ENCODE assay signal across 8 cellular contexts in genomic region chr18:57434536-57435494, GRCh38. TPM values are rescaled to one million over a fixed set of nuclear protein-coding genes. Genes with fewer than 3 reads are reported as not detected.
DNase-seq lines count a peak whose midpoint lies in the region; ATAC-seq and TF ChIP-seq lines count a peak whose summit lies in the region.

ONECUT2 (plus strand) TSS chr18:57435374; CDS start chr18:57435717, 343 bp downstream.

- H3K4me3 ChIP-seq in CD4-positive, CD25-positive, alpha-beta regulatory T cell (ENCODE audit: low read depth, low read length), result peak within 1 kb of the TSS; percentile 43
- peak within 1 kb of the TSS; percentile 40 to 58 (median 54) for H3K4me3 ChIP-seq in heart right ventricle
- peak within 1 kb of the TSS; percentile 74 for H3K4me3 ChIP-seq in trophoblast cell (ENCODE audit: low read depth, low read length)
- H3K4me3 ChIP-seq in upper lobe of right lung, result peak within 1 kb of the TSS; percentile 48

- TF ChIP-seq CTCF in heart right ventricle (IDR thresholded peaks at IDR 0.05) (no peak), upper lobe of right lung (IDR thresholded peaks at IDR 0.05) (no peak)

- DNase-seq in CD4-positive, CD25-positive, alpha-beta regulatory T cell, result peak; percentile 47 to 79 (median 56)
- peak; percentile 9 for DNase-seq in GOT3 (lab: John Stamatoyannopoulos, UW)
- DNase-seq in NCI-H1417 (lab: John Stamatoyannopoulos, UW), result peak; percentile 94 to 100 (median 99)
- peak; percentile 85 for DNase-seq in SW480 (ENCODE audit: low spot score)
- peak; percentile 84 for DNase-seq in amniotic epithelial cell (ENCODE audit: low read depth)
- DNase-seq in heart right ventricle, result peak; percentile 90 to 91
- DNase-seq in trophoblast cell, result peak; percentile 63 to 71
- peak; percentile 96 for DNase-seq in upper lobe of right lung

- no peak within 1 kb of the TSS for H4K12ac ChIP-seq in trophoblast cell (ENCODE audit: low read depth, low read length)

- H3K27ac Mint-ChIP-seq in CD4-positive, CD25-positive, alpha-beta regulatory T cell, result no peak within 1 kb of the TSS

- no peak within 1 kb of the TSS for H2BK5ac ChIP-seq in trophoblast cell (ENCODE audit: low read depth, low read length, poor library complexity)

- H4K91ac ChIP-seq in trophoblast cell (ENCODE audit: low read depth, low read length), result no peak within 1 kb of the TSS

- peak within 1 kb of the TSS; percentile 95 for H3K4me2 ChIP-seq in trophoblast cell (ENCODE audit: low read length)

- H3K14ac ChIP-seq in trophoblast cell (ENCODE audit: low read length), result no peak within 1 kb of the TSS

- no peaks in the 10 kb centered on the region for H3K36me3 ChIP-seq in CD4-positive, CD25-positive, alpha-beta regulatory T cell (ENCODE audit: control insufficient read depth, insufficient read depth, low read length)
- H3K36me3 ChIP-seq in heart right ventricle, result no peaks in the 10 kb centered on the region
- H3K36me3 ChIP-seq in trophoblast cell (ENCODE audit: control insufficient read depth in 1 of 2, insufficient read depth in 2 of 2, low read length in 2 of 2), result no peaks in the 10 kb centered on the region
- no peaks in the 10 kb centered on the region for H3K36me3 ChIP-seq in upper lobe of right lung

- peak within 1 kb of the TSS; percentile 88 for H2AFZ ChIP-seq in trophoblast cell (ENCODE audit: insufficient read depth, low read length, poor library complexity)

- H3K79me1 ChIP-seq in trophoblast cell (ENCODE audit: low read length), result no peaks in the 10 kb centered on the region

- intact Hi-C loops in heart right ventricle (cut with DNase I) (loop anchor here in 1 of 10 donors (10.0 kb wide), 1 partner anchor 570 kb away; no protein-coding TSS in a partner anchor), upper lobe of right lung (cut with DNase I) (no loop called here)

- ATAC-seq in CD4-positive, CD25-positive, alpha-beta regulatory T cell (ENCODE audit: low read depth in 2 of 2), result peak; percentile 74 to 76
- ATAC-seq in heart right ventricle, result peak; percentile 97 to 99 (median 98)
- ATAC-seq in upper lobe of right lung, result peak; percentile 98

- H3K27me3 ChIP-seq in CD4-positive, CD25-positive, alpha-beta regulatory T cell (ENCODE audit: control insufficient read depth, insufficient read depth, low read length), result peaks cover 40% of the 10 kb centered on the region
- H3K27me3 ChIP-seq in heart right ventricle, result peaks cover 60 to 96% (median 94%) of the 10 kb centered on the region in 7 donors
- H3K27me3 ChIP-seq in trophoblast cell (ENCODE audit: insufficient read depth, low read length), result peaks cover 78% of the 10 kb centered on the region
- H3K27me3 ChIP-seq in upper lobe of right lung, result peaks cover 90% of the 10 kb centered on the region

- no peak within 1 kb of the TSS for H2BK12ac ChIP-seq in trophoblast cell (ENCODE audit: low read length)

- H2AK5ac ChIP-seq in trophoblast cell (ENCODE audit: low read length), result no peak within 1 kb of the TSS

- H3K4ac ChIP-seq in trophoblast cell (ENCODE audit: low read depth, low read length), result no peak within 1 kb of the TSS

- H3K4me1 Mint-ChIP-seq in CD4-positive, CD25-positive, alpha-beta regulatory T cell, result peaks cover under 1 to 60% (median 24%) of the 10 kb centered on the region in 4 donors

- WGBS in heart right ventricle, 2 donors, result 1% methylated on average over 65 to 69 of the region's 69 CpGs
- WGBS in trophoblast cell (ENCODE audit: extremely low coverage, insufficient coverage, insufficient read length), result no CpG with 5 or more reads among the region's 69 CpGs

- peaks cover 92% of the 10 kb centered on the region for H3K27me3 Mint-ChIP-seq in CD4-positive, CD25-positive, alpha-beta regulatory T cell

- peaks cover 51% of the 10 kb centered on the region for H3K4me1 ChIP-seq in CD4-positive, CD25-positive, alpha-beta regulatory T cell (ENCODE audit: control insufficient read depth, insufficient read depth, low read length, poor library complexity, severe bottlenecking)
- peaks cover 12 to 58% (median 45%) of the 10 kb centered on the region in 9 donors for H3K4me1 ChIP-seq in heart right ventricle
- H3K4me1 ChIP-seq in trophoblast cell (ENCODE audit: control insufficient read depth in 1 of 2, insufficient read depth in 2 of 2, low read length in 2 of 2), result peaks cover 15 to 22% of the 10 kb centered on the region in 2 experiments
- H3K4me1 ChIP-seq in upper lobe of right lung, result peaks cover 14% of the 10 kb centered on the region

- peaks cover 0 to 17% (median 5%) of the 10 kb centered on the region in 7 donors for H3K9me3 Mint-ChIP-seq in CD4-positive, CD25-positive, alpha-beta regulatory T cell

- no peak within 1 kb of the TSS for H4K8ac ChIP-seq in trophoblast cell (ENCODE audit: low read depth, low read length)

- H3K9me3 ChIP-seq in CD4-positive, CD25-positive, alpha-beta regulatory T cell (ENCODE audit: control insufficient read depth in 2 of 2, low read length in 2 of 2), result peaks cover under 1 to 10% of the 10 kb centered on the region in 2 experiments
- H3K9me3 ChIP-seq in heart right ventricle (no peaks in the 10 kb centered on the region), trophoblast cell (ENCODE audit: insufficient read depth, low read depth, low read length) (peaks cover 9% of the 10 kb centered on the region), upper lobe of right lung (no peaks in the 10 kb centered on the region)

- H3K23ac ChIP-seq in trophoblast cell (ENCODE audit: low read length), result no peak within 1 kb of the TSS

- no peak within 1 kb of the TSS for H3K9ac ChIP-seq in trophoblast cell (ENCODE audit: low read length)

- H2BK120ac ChIP-seq in trophoblast cell (ENCODE audit: insufficient read depth, low read length, poor library complexity), result no peak within 1 kb of the TSS

- H3K79me2 ChIP-seq in trophoblast cell (ENCODE audit: control insufficient read depth, insufficient read depth, low read length, poor library complexity), result no peaks in the 10 kb centered on the region

- peak within 1 kb of the TSS; percentile 71 to 81 (median 81) for H3K4me3 Mint-ChIP-seq in CD4-positive, CD25-positive, alpha-beta regulatory T cell

- H3K18ac ChIP-seq in trophoblast cell (ENCODE audit: low read length), result no peak within 1 kb of the TSS

- H3K36me3 Mint-ChIP-seq in CD4-positive, CD25-positive, alpha-beta regulatory T cell, result no peaks in the 10 kb centered on the region

- H3K27ac ChIP-seq in CD4-positive, CD25-positive, alpha-beta regulatory T cell (ENCODE audit: insufficient read depth, low read length, poor library complexity, severe bottlenecking), result no peak within 1 kb of the TSS
- no peak within 1 kb of the TSS for H3K27ac ChIP-seq in heart right ventricle
- no peak within 1 kb of the TSS for H3K27ac ChIP-seq in trophoblast cell (ENCODE audit: low read depth, low read length)
- H3K27ac ChIP-seq in upper lobe of right lung, result no peak within 1 kb of the TSS

RNA-seq across cellular contexts. Expression of gene ONECUT2, which starts in this region (rescaled TPM):
- not detected for total RNA-seq in CD4-positive, CD25-positive, alpha-beta regulatory T cell
- not detected for polyA plus RNA-seq in CD4-positive, CD25-positive, alpha-beta regulatory T cell
- total RNA-seq in heart right ventricle, result under 1 TPM in 8 of 10 donors, not detected in 2; 0.05 to 0.53 (median 0.16) TPM
- under 1 TPM in 1 of 2 donors, not detected in 1; under 0.01 TPM for polyA plus RNA-seq in heart right ventricle
- 0.06 and 0.07 TPM in 2 replicates for polyA plus RNA-seq in trophoblast cell (2013)
- 0.03 TPM for total RNA-seq in upper lobe of right lung

Comparison
In these comparisons a context has a peak if more than half of its experiments do, and no peak if none do; other contexts are left out.
1. Peak in DNase-seq, ATAC-seq and H3K4me3 ChIP-seq in CD4-positive, CD25-positive, alpha-beta regulatory T cell; RNA of the gene not detected or under 1 TPM.
2. Peak in DNase-seq, ATAC-seq and H3K4me3 ChIP-seq in heart right ventricle; RNA of the gene not detected or under 1 TPM.
3. Peak in DNase-seq, ATAC-seq and H3K4me3 ChIP-seq in upper lobe of right lung; RNA of the gene not detected or under 1 TPM.
4. DNase-seq: peak in every context shown above with its lines; median percentile 99 in NCI-H1417; 96 in upper lobe of right lung; 90 in heart right ventricle; 85 in SW480; 84 in amniotic epithelial cell; 67 in trophoblast cell; 56 in CD4-positive, CD25-positive, alpha-beta regulatory T cell; 9 in GOT3.